In genomic region chr6:34425498-34426410, GRCh38 we compare ENCODE assay signal across 8 cellular contexts. TPM values are rescaled to one million over a fixed set of nuclear protein-coding genes. Genes with fewer than 3 reads are reported as not detected.
DNase-seq lines count a peak whose midpoint lies in the region; ATAC-seq and TF ChIP-seq lines count a peak whose summit lies in the region.

TSS of gene RPS10 (minus strand) at chr6:34426069. CDS start at chr6:34425221, 848 bp downstream.

- H3K9me3 Mint-ChIP-seq in brain, result peaks cover 0 to 11% (median 4%) of the 10 kb centered on the region in 5 experiments

- peaks cover 47% of the 10 kb centered on the region for H3K36me3 Mint-ChIP-seq in brain

- peak; percentile 92 for DNase-seq in NCI-H2171 (lab: John Stamatoyannopoulos, UW)
- peak; percentile 94 for DNase-seq in UCSD-AML1 (lab: John Stamatoyannopoulos, UW; ENCODE audit: unreplicated experiment)
- peak; percentile 64 for DNase-seq in iPS DF 19.7 (ENCODE audit: low read depth, low spot score)
- DNase-seq in sciatic nerve (ENCODE audit: low spot score), result peak; percentile 95

- H3K27me3 Mint-ChIP-seq in brain, result peaks cover 14% of the 10 kb centered on the region

- intact Hi-C loops in sciatic nerve (cut with DNase I), result no loop called here

- TF ChIP-seq CTCF in brain (conservative IDR thresholded peaks at IDR 0.05), result no peak

- H3K27ac Mint-ChIP-seq in brain, result peak within 1 kb of the TSS; percentile 92 to 99 (median 97)

- peak within 1 kb of the TSS; percentile 98 to 100 (median 99) for H3K4me3 Mint-ChIP-seq in brain

- ATAC-seq in GM18511 (IDR thresholded peaks at IDR 0.05; ENCODE audit: unreplicated experiment) (peak; percentile 84), HG03066 (IDR thresholded peaks at IDR 0.05; ENCODE audit: low read depth, unreplicated experiment) (peak; percentile 79), sciatic nerve (peak; percentile 100), GM18870 (IDR thresholded peaks at IDR 0.05; ENCODE audit: unreplicated experiment) (no peak)

- H3K4me1 Mint-ChIP-seq in brain, result peaks cover 30% of the 10 kb centered on the region

RNA-seq across cellular contexts. Expression of gene RPS10, which starts in this region (rescaled TPM):
- 3,693 TPM for polyA plus RNA-seq in brain (ENCODE audit: insufficient read depth, low read depth, low replicate concordance)
- 744 TPM for total RNA-seq in sciatic nerve
